30 cellular contexts compared by ENCODE assay signal in genomic region chr6:85751374-85752055, GRCh38.
"Had no signal": no experiment of that assay in that cellular context is flagged by ENCODE, and none has a peak within 500 bp of the region (broad histone marks: within the 10 kb centered on the region; RNA-seq: fewer than 3 reads in every experiment).

No MANE protein-coding gene starts in this region.

- H3K27ac ChIP-seq: brain microvascular endothelial cell, epithelial cell of prostate, gastrocnemius medialis, right lobe of liver, skin epidermis had no signal

- DNase-seq: activated CD4-positive, alpha-beta memory T cell treated with anti-CD3 and anti-CD28 coated beads, Interleukin-2, amount 10 ng/mL, durations not matched to agents 7 days and 5 days; activated CD4-positive, alpha-beta T cell treated with anti-CD3 and anti-CD28 coated beads, Interleukin-2, amount 10 ng/mL, durations not matched to agents 24 days and 14 days; activated CD4-positive, CD25-positive, alpha-beta regulatory T cell treated with anti-CD3 and anti-CD28 coated beads, Interleukin-2, amount 50 U/mL, for 72 hours; activated gamma-delta T cell treated with Interleukin-2 at 50 U/mL for 16 hours; activated naive CD4-positive, alpha-beta T cell treated with anti-CD3 and anti-CD28 coated beads, Interleukin-2, amount 50 U/mL, for 16 hours; activated T-cell treated with anti-CD3 and anti-CD28 coated beads, Interleukin-2, amount 50 U/mL, for 4 hours; amniotic stem cell; brain microvascular endothelial cell; caudate nucleus; gastrocnemius medialis; glutamatergic neuron; hippocampal formation; kidney; naive thymus-derived CD8-positive, alpha-beta T cell; nucleus accumbens; right lobe of liver; stimulated activated CD4-positive, alpha-beta T cell treated with anti-CD3 and anti-CD28 coated beads, Interleukin-1b, Interleukin-23, amount 100 ng/mL, for 48 hours; stimulated activated CD4-positive, alpha-beta T cell treated with anti-CD3 and anti-CD28 coated beads, Interleukin-4, amount 100 ng/mL, for 4 hours; stimulated activated CD8-positive, alpha-beta memory T cell treated with anti-CD3 and anti-CD28 coated beads, Interleukin-4, amount 100 ng/mL, for 48 hours; stimulated activated naive CD8-positive, alpha-beta T cell treated with anti-CD3 and anti-CD28 coated beads, Interleukin-15, amount 100 ng/mL, for 72 hours; substantia nigra; T-helper 17 cell; thyroid gland had no signal

- H3K4me1 Mint-ChIP-seq: activated CD4-positive, alpha-beta memory T cell treated with anti-CD3 and anti-CD28 coated beads, Interleukin-2, amount 10 ng/mL, durations not matched to agents 7 days and 5 days; activated CD4-positive, alpha-beta T cell treated with anti-CD3 and anti-CD28 coated beads, Interleukin-2, amount 10 ng/mL, durations not matched to agents 24 days and 14 days; activated T-helper 17 cell treated with anti-CD3 and anti-CD28 coated beads, Interleukin-2, amount 50 U/mL, for 72 hours; naive thymus-derived CD8-positive, alpha-beta T cell; neural crest cell; stimulated activated memory B cell treated with anti-CD40 and anti-IgM and Interleukin-4, amounts not matched to agents 10 μg/mL and 1 μg/mL and 100 μg/mL, for 72 hours; stimulated activated naive CD8-positive, alpha-beta T cell treated with anti-CD3 and anti-CD28 coated beads, Interleukin-15, amount 100 ng/mL, for 72 hours; T-helper 17 cell had no signal

- H3K27me3 ChIP-seq: brain microvascular endothelial cell, gastrocnemius medialis, right lobe of liver, thyroid gland had no signal

- H3K4me1 ChIP-seq: gastrocnemius medialis, right lobe of liver had no signal

- H3K4me3 ChIP-seq: gastrocnemius medialis, right lobe of liver, skin epidermis, thyroid gland had no signal

- H3K36me3 ChIP-seq: brain microvascular endothelial cell, gastrocnemius medialis, right lobe of liver, thyroid gland had no signal

- H3K9me3 Mint-ChIP-seq: activated CD4-positive, alpha-beta memory T cell treated with anti-CD3 and anti-CD28 coated beads, Interleukin-2, amount 10 ng/mL, durations not matched to agents 7 days and 5 days; activated CD4-positive, alpha-beta T cell treated with anti-CD3 and anti-CD28 coated beads, Interleukin-2, amount 10 ng/mL, durations not matched to agents 24 days and 14 days; activated T-cell treated with anti-CD3 and anti-CD28 coated beads, Interleukin-2, amount 50 U/mL, for 4 hours; activated T-helper 17 cell treated with anti-CD3 and anti-CD28 coated beads, Interleukin-2, amount 50 U/mL, for 72 hours; dendritic cell treated with granulocyte-macrophage colony-stimulating factor and Interleukin-4, amounts not matched to agents 40 ng/mL and 50 ng/mL, for 4 days; naive thymus-derived CD8-positive, alpha-beta T cell; neural crest cell; stimulated activated memory B cell treated with anti-CD40 and anti-IgM and Interleukin-4, amounts not matched to agents 10 μg/mL and 1 μg/mL and 100 μg/mL, for 72 hours; stimulated activated naive CD8-positive, alpha-beta T cell treated with anti-CD3 and anti-CD28 coated beads, Interleukin-15, amount 100 ng/mL, for 72 hours had no signal

- H3K27ac Mint-ChIP-seq: activated CD4-positive, alpha-beta memory T cell treated with anti-CD3 and anti-CD28 coated beads, Interleukin-2, amount 10 ng/mL, durations not matched to agents 7 days and 5 days; activated CD4-positive, alpha-beta T cell treated with anti-CD3 and anti-CD28 coated beads, Interleukin-2, amount 10 ng/mL, durations not matched to agents 24 days and 14 days; activated T-helper 17 cell treated with anti-CD3 and anti-CD28 coated beads, Interleukin-2, amount 50 U/mL, for 72 hours; dendritic cell treated with granulocyte-macrophage colony-stimulating factor and Interleukin-4, amounts not matched to agents 40 ng/mL and 50 ng/mL, for 4 days; mesothelial cell of epicardium; naive thymus-derived CD8-positive, alpha-beta T cell; stimulated activated memory B cell treated with anti-CD40 and anti-IgM and Interleukin-4, amounts not matched to agents 10 μg/mL and 1 μg/mL and 100 μg/mL, for 72 hours; stimulated activated naive CD8-positive, alpha-beta T cell treated with anti-CD3 and anti-CD28 coated beads, Interleukin-15, amount 100 ng/mL, for 72 hours; T-helper 17 cell had no signal

- H3K36me3 Mint-ChIP-seq: mesothelial cell of epicardium; stimulated activated memory B cell treated with anti-CD40 and anti-IgM and Interleukin-4, amounts not matched to agents 10 μg/mL and 1 μg/mL and 100 μg/mL, for 72 hours had no signal

- H3K4me3 Mint-ChIP-seq: activated CD4-positive, alpha-beta memory T cell treated with anti-CD3 and anti-CD28 coated beads, Interleukin-2, amount 10 ng/mL, durations not matched to agents 7 days and 5 days; activated CD4-positive, alpha-beta T cell treated with anti-CD3 and anti-CD28 coated beads, Interleukin-2, amount 10 ng/mL, durations not matched to agents 24 days and 14 days; activated T-cell treated with anti-CD3 and anti-CD28 coated beads, Interleukin-2, amount 50 U/mL, for 4 hours; activated T-helper 17 cell treated with anti-CD3 and anti-CD28 coated beads, Interleukin-2, amount 50 U/mL, for 72 hours; dendritic cell treated with granulocyte-macrophage colony-stimulating factor and Interleukin-4, amounts not matched to agents 40 ng/mL and 50 ng/mL, for 4 days; mesothelial cell of epicardium; naive thymus-derived CD8-positive, alpha-beta T cell; neural crest cell; stimulated activated memory B cell treated with anti-CD40 and anti-IgM and Interleukin-4, amounts not matched to agents 10 μg/mL and 1 μg/mL and 100 μg/mL, for 72 hours; stimulated activated naive CD8-positive, alpha-beta T cell treated with anti-CD3 and anti-CD28 coated beads, Interleukin-15, amount 100 ng/mL, for 72 hours; T-helper 17 cell had no signal

- ATAC-seq: activated T-cell treated with anti-CD3 and anti-CD28 coated beads, Interleukin-2, amount 50 U/mL, for 4 hours; activated T-helper 17 cell treated with anti-CD3 and anti-CD28 coated beads, Interleukin-2, amount 50 U/mL, for 72 hours; gastrocnemius medialis; naive thymus-derived CD8-positive, alpha-beta T cell; right lobe of liver; stimulated activated memory B cell treated with anti-CD40 and anti-IgM and Interleukin-4, amounts not matched to agents 10 μg/mL and 1 μg/mL and 100 μg/mL, for 72 hours; stimulated activated naive CD8-positive, alpha-beta T cell treated with anti-CD3 and anti-CD28 coated beads, Interleukin-15, amount 100 ng/mL, for 72 hours; T-helper 17 cell had no signal

- H3K27me3 Mint-ChIP-seq: dendritic cell treated with granulocyte-macrophage colony-stimulating factor and Interleukin-4, amounts not matched to agents 40 ng/mL and 50 ng/mL, for 4 days; stimulated activated naive CD8-positive, alpha-beta T cell treated with anti-CD3 and anti-CD28 coated beads, Interleukin-15, amount 100 ng/mL, for 72 hours had no signal

- H3K9me3 ChIP-seq: gastrocnemius medialis, right lobe of liver, thyroid gland had no signal
